In genomic region chr2:198476007-198476406, GRCh38 we compare ENCODE assay signal across 28 cellular contexts.
"Had no signal": no experiment of that assay in that cellular context is flagged by ENCODE, and none has a peak within 500 bp of the region (broad histone marks: within the 10 kb centered on the region; RNA-seq: fewer than 3 reads in every experiment).

No MANE protein-coding gene starts in this region.

- H3K27me3 Mint-ChIP-seq: activated CD8-positive, alpha-beta T cell treated with anti-CD3 and anti-CD28 coated beads for 36 hours; activated naive CD4-positive, alpha-beta T cell treated with anti-CD3 and anti-CD28 coated beads, Interleukin-2, amount 50 U/mL, for 24 hours; natural killer cell treated with Interleukin-12 subunit alpha and Interleukin-12 subunit beta and Interleukin-15 and Interleukin-18, amount 100 ng/mL, for 72 hours had no signal

- H3K27ac ChIP-seq: heart left ventricle, left lung, lower lobe of right lung, ovary, psoas muscle, sigmoid colon, thoracic aorta had no signal

- H3K9me3 Mint-ChIP-seq: activated CD8-positive, alpha-beta T cell treated with anti-CD3 and anti-CD28 coated beads for 36 hours; activated naive CD4-positive, alpha-beta T cell treated with anti-CD3 and anti-CD28 coated beads, Interleukin-2, amount 50 U/mL, for 24 hours; activated naive CD8-positive, alpha-beta T cell treated with anti-CD3 and anti-CD28 coated beads, Interleukin-2, amount 50 U/mL, for 24 hours; activated T-cell treated with anti-CD3 and anti-CD28 coated beads, Interleukin-2, amount 50 U/mL, for 4 hours; stimulated activated effector memory CD8-positive, alpha-beta T cell treated with anti-CD3 and anti-CD28 coated beads, Interleukin-12 subunit alpha, Interleukin-12 subunit beta, amount 100 ng/mL, for 72 hours had no signal

- ATAC-seq: activated CD8-positive, alpha-beta T cell treated with anti-CD3 and anti-CD28 coated beads for 36 hours; activated naive CD8-positive, alpha-beta T cell treated with anti-CD3 and anti-CD28 coated beads, Interleukin-2, amount 50 U/mL, for 24 hours; activated T-cell treated with anti-CD3 and anti-CD28 coated beads, Interleukin-2, amount 50 U/mL, for 4 hours; activated T-helper 17 cell treated with anti-CD3 and anti-CD28 coated beads, Interleukin-2, amount 50 U/mL, for 72 hours; heart left ventricle; left lung; lower lobe of right lung; natural killer cell treated with Interleukin-12 subunit alpha and Interleukin-12 subunit beta and Interleukin-15 and Interleukin-18, amount 100 ng/mL, for 72 hours; psoas muscle; stimulated activated effector memory CD8-positive, alpha-beta T cell treated with anti-CD3 and anti-CD28 coated beads, Interleukin-12 subunit alpha, Interleukin-12 subunit beta, amount 100 ng/mL, for 72 hours had no signal

- H3K4me1 ChIP-seq: heart left ventricle, left lung, lower lobe of right lung, psoas muscle, sigmoid colon had no signal

- H3K36me3 ChIP-seq: heart left ventricle, left lung, lower lobe of right lung, ovary, sigmoid colon, thoracic aorta had no signal

- H3K27me3 ChIP-seq: heart left ventricle, left lung, ovary, sigmoid colon had no signal

- H3K27ac Mint-ChIP-seq: activated CD8-positive, alpha-beta T cell treated with anti-CD3 and anti-CD28 coated beads for 36 hours; activated naive CD4-positive, alpha-beta T cell treated with anti-CD3 and anti-CD28 coated beads, Interleukin-2, amount 50 U/mL, for 24 hours; activated naive CD8-positive, alpha-beta T cell treated with anti-CD3 and anti-CD28 coated beads, Interleukin-2, amount 50 U/mL, for 24 hours; activated T-helper 17 cell treated with anti-CD3 and anti-CD28 coated beads, Interleukin-2, amount 50 U/mL, for 72 hours; immature natural killer cell; natural killer cell treated with Interleukin-12 subunit alpha and Interleukin-12 subunit beta and Interleukin-15 and Interleukin-18, amount 100 ng/mL, for 72 hours; stimulated activated effector memory CD8-positive, alpha-beta T cell treated with anti-CD3 and anti-CD28 coated beads, Interleukin-12 subunit alpha, Interleukin-12 subunit beta, amount 100 ng/mL, for 72 hours; stimulated activated naive CD8-positive, alpha-beta T cell treated with anti-CD3 and anti-CD28 coated beads, Interleukin-15, Interleukin-2, amounts not matched to agents 100 ng/mL and 50 ng/mL, for 24 hours had no signal

- DNase-seq: activated CD4-positive, alpha-beta T cell treated with anti-CD3 and anti-CD28 coated beads for 1 hour; activated CD4-positive, alpha-beta T cell treated with anti-CD3 and anti-CD28 coated beads, Interleukin-2, amount 50 U/mL, for 1 hour; activated CD8-positive, alpha-beta T cell treated with anti-CD3 and anti-CD28 coated beads for 36 hours; activated gamma-delta T cell treated with Interleukin-2 at 50 U/mL for 16 hours; activated naive CD8-positive, alpha-beta T cell treated with anti-CD3 and anti-CD28 coated beads, Interleukin-2, amount 50 U/mL, for 24 hours; activated T-cell treated with anti-CD3 and anti-CD28 coated beads, Interleukin-2, amount 50 U/mL, for 4 hours; amygdala; caudate nucleus; cortex of kidney; heart left ventricle; hypothalamus; immature natural killer cell; kidney; left lung; lower lobe of right lung; mesenchymal stem cell; ovary; psoas muscle; sigmoid colon; small intestine; stimulated activated CD4-positive, alpha-beta T cell treated with anti-CD3 and anti-CD28 coated beads, Interleukin-4, amount 100 ng/mL, for 24 hours; trophoblast cell had no signal

- H3K4me3 Mint-ChIP-seq: activated CD8-positive, alpha-beta T cell treated with anti-CD3 and anti-CD28 coated beads for 36 hours; activated naive CD4-positive, alpha-beta T cell treated with anti-CD3 and anti-CD28 coated beads, Interleukin-2, amount 50 U/mL, for 24 hours; activated naive CD8-positive, alpha-beta T cell treated with anti-CD3 and anti-CD28 coated beads, Interleukin-2, amount 50 U/mL, for 24 hours; activated T-cell treated with anti-CD3 and anti-CD28 coated beads, Interleukin-2, amount 50 U/mL, for 4 hours; activated T-helper 17 cell treated with anti-CD3 and anti-CD28 coated beads, Interleukin-2, amount 50 U/mL, for 72 hours; immature natural killer cell; natural killer cell treated with Interleukin-12 subunit alpha and Interleukin-12 subunit beta and Interleukin-15 and Interleukin-18, amount 100 ng/mL, for 72 hours; stimulated activated effector memory CD8-positive, alpha-beta T cell treated with anti-CD3 and anti-CD28 coated beads, Interleukin-12 subunit alpha, Interleukin-12 subunit beta, amount 100 ng/mL, for 72 hours; stimulated activated naive CD8-positive, alpha-beta T cell treated with anti-CD3 and anti-CD28 coated beads, Interleukin-15, Interleukin-2, amounts not matched to agents 100 ng/mL and 50 ng/mL, for 24 hours had no signal

- H3K4me1 Mint-ChIP-seq: activated naive CD4-positive, alpha-beta T cell treated with anti-CD3 and anti-CD28 coated beads, Interleukin-2, amount 50 U/mL, for 24 hours; activated naive CD8-positive, alpha-beta T cell treated with anti-CD3 and anti-CD28 coated beads, Interleukin-2, amount 50 U/mL, for 24 hours; activated T-helper 17 cell treated with anti-CD3 and anti-CD28 coated beads, Interleukin-2, amount 50 U/mL, for 72 hours; immature natural killer cell; stimulated activated effector memory CD8-positive, alpha-beta T cell treated with anti-CD3 and anti-CD28 coated beads, Interleukin-12 subunit alpha, Interleukin-12 subunit beta, amount 100 ng/mL, for 72 hours had no signal

- H3K36me3 Mint-ChIP-seq: activated naive CD4-positive, alpha-beta T cell treated with anti-CD3 and anti-CD28 coated beads, Interleukin-2, amount 50 U/mL, for 24 hours; immature natural killer cell; natural killer cell treated with Interleukin-12 subunit alpha and Interleukin-12 subunit beta and Interleukin-15 and Interleukin-18, amount 100 ng/mL, for 72 hours; stimulated activated effector memory CD8-positive, alpha-beta T cell treated with anti-CD3 and anti-CD28 coated beads, Interleukin-12 subunit alpha, Interleukin-12 subunit beta, amount 100 ng/mL, for 72 hours had no signal

- H3K4me3 ChIP-seq: heart left ventricle, left lung, lower lobe of right lung, ovary, psoas muscle, sigmoid colon, thoracic aorta had no signal
